21 cellular contexts compared by ENCODE assay signal in the genomic region with DNA sequence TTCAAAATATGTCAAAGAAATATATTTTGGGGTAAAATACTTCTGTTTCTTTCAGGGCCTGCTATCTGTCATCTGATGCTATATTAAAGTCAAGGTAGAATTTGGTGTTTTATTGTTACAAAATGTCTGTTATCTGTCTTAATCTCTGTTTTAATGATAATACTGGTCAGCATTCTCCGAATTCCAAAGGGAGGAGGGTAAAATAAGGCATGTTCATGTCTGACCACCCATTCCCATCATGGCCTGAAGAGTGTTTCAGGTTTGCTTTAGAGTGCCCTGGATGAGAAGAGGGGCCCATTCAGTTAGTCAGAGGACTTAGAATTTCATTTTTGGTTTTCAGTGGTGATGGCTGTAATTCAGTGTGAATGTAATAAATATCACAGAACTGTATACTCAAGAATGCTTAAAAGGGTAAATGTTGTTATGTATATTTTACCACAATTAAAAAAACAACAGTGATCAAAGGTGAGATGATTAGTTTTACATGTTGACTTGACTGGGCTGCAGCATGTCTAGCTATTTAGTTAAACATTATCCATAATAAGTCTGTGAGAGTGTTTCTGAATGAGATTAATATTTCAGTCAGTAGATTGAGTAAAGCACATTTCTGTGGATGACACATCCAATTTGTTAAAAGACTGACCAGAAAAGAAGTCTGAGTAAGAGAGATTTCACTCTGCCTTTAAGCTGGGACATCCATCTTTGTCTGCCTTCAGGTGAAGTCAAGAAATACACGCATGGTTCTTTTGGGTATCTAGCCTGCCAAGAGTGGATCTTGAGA.
A peak's percentile ranks its signal among the peaks of the same experiment; 100 is the strongest.
DNase-seq lines count a peak whose midpoint lies in the region; ATAC-seq and TF ChIP-seq lines count a peak whose summit lies in the region.
"Had no signal": no experiment of that assay in that cellular context is flagged by ENCODE, and none has a peak within 500 bp of the region (broad histone marks: within the 10 kb centered on the region; RNA-seq: fewer than 3 reads in every experiment).

No MANE protein-coding gene starts in this region.

- peak overlapping the region; percentile 74 for H3K27ac Mint-ChIP-seq in endothelial cell (ENCODE audit: unreplicated experiment)
- H3K27ac Mint-ChIP-seq: CD4-positive, alpha-beta memory T cell; T-cell had no signal

- no peaks in the 10 kb centered on the region for H3K4me1 Mint-ChIP-seq in endothelial cell (ENCODE audit: unreplicated experiment)
- H3K4me1 Mint-ChIP-seq: CD4-positive, alpha-beta memory T cell; T-cell had no signal

- no peaks in the 10 kb centered on the region for H3K9me3 Mint-ChIP-seq in endothelial cell (ENCODE audit: unreplicated experiment)

- H3K36me3 Mint-ChIP-seq in endothelial cell (ENCODE audit: low read depth, unreplicated experiment), result no peaks in the 10 kb centered on the region
- H3K36me3 Mint-ChIP-seq: CD4-positive, alpha-beta memory T cell; T-cell had no signal

- DNase-seq in M059J (ENCODE audit: low read depth), result peak; percentile 49
- no peak for DNase-seq in endothelial cell (ENCODE audit: low spot score)
- DNase-seq in left kidney (ENCODE audit: low read depth, low spot score), result peak; percentile 2
- DNase-seq in Right ventricle myocardium inferior (ENCODE audit: missing footprints), result no peak
- no peak for DNase-seq in CD1c-positive myeloid dendritic cell (ENCODE audit: extremely low spot score)
- DNase-seq: CD4-positive, alpha-beta memory T cell; DMS153; Kasumi-1; MM.1S; NCI-H1048; NCI-H1436; NCI-H187 treated with DMSO at 0.1 percent for 48 hours; NCI-H2107; NCI-H510A treated with DMSO at 0.1 percent for 48 hours; NCI-H774; NK-92 treated with Interleukin-12 subunit alpha and Interleukin-12 subunit beta, amount 100 ng/mL, for 24 hours; SJCRH30; T-cell had no signal

- H3K4me3 Mint-ChIP-seq in endothelial cell (ENCODE audit: unreplicated experiment), result no peak overlapping the region
- H3K4me3 Mint-ChIP-seq: CD4-positive, alpha-beta memory T cell; T-cell had no signal

- intact Hi-C loops in Right ventricle myocardium inferior (cut with DNase I), result no loop called here

- no peaks in the 10 kb centered on the region for H3K27me3 Mint-ChIP-seq in endothelial cell (ENCODE audit: unreplicated experiment)
- H3K27me3 Mint-ChIP-seq: CD4-positive, alpha-beta memory T cell; T-cell had no signal

- no peak for TF ChIP-seq CTCF in endothelial cell (IDR thresholded peaks at IDR 0.05; ENCODE audit: unreplicated experiment)

- ATAC-seq in Right ventricle myocardium inferior (no peak), HG03469 (IDR thresholded peaks at IDR 0.05; ENCODE audit: unreplicated experiment) (no peak), GM21381 (IDR thresholded peaks at IDR 0.05; ENCODE audit: unreplicated experiment) (no peak)
- ATAC-seq: Panc1, T-cell had no signal

Comparison
In these comparisons a context has a peak if more than half of its experiments do, and no peak if none do; other contexts are left out.
1. DNase-seq: peak in M059J (single experiment) and left kidney (single experiment); none in endothelial cell (single experiment), Right ventricle myocardium inferior (single experiment) and CD1c-positive myeloid dendritic cell (single experiment).